ENCODE assay signal across 10 cellular contexts in genomic region chr16:29626778-29627331, GRCh38. TPM values are rescaled to one million over a fixed set of nuclear protein-coding genes. Genes with fewer than 3 reads are reported as not detected.
DNase-seq lines count a peak whose midpoint lies in the region; ATAC-seq and TF ChIP-seq lines count a peak whose summit lies in the region.
"Not testable (repeated sequence)": the region's sequence is repeated elsewhere in the genome, so short reads cannot be mapped to it uniquely, and the experiment has no call there.
"Had no signal": no experiment of that assay in that cellular context is flagged by ENCODE, and none has a peak within 500 bp of the region (broad histone marks: within the 10 kb centered on the region; RNA-seq: fewer than 3 reads in every experiment).

No MANE protein-coding gene starts in this region.

- not testable (repeated sequence) for H3K27ac ChIP-seq in lower lobe of right lung

- H3K27ac Mint-ChIP-seq in activated CD8-positive, alpha-beta T cell treated with anti-CD3 and anti-CD28 coated beads for 36 hours, result peak overlapping the region; percentile 84

- not testable (repeated sequence) for H3K9me3 ChIP-seq in lower lobe of right lung

- not testable (repeated sequence) for TF ChIP-seq CTCF in activated CD8-positive, alpha-beta T cell treated with anti-CD3 and anti-CD28 coated beads for 36 hours (IDR thresholded peaks at IDR 0.05); lower lobe of right lung (IDR thresholded peaks at IDR 0.05)

- not testable (repeated sequence) for H3K36me3 Mint-ChIP-seq in activated CD8-positive, alpha-beta T cell treated with anti-CD3 and anti-CD28 coated beads for 36 hours (ENCODE audit: low read depth)

- peaks cover 21% of the 10 kb centered on the region for H3K4me1 Mint-ChIP-seq in activated CD8-positive, alpha-beta T cell treated with anti-CD3 and anti-CD28 coated beads for 36 hours (ENCODE audit: low read depth)

- H3K9me3 Mint-ChIP-seq in activated CD8-positive, alpha-beta T cell treated with anti-CD3 and anti-CD28 coated beads for 36 hours, result not testable (repeated sequence)

- not testable (repeated sequence) for H3K27me3 ChIP-seq in lower lobe of right lung (ENCODE audit: low read depth)

- ATAC-seq in GM19023 (IDR thresholded peaks at IDR 0.05; ENCODE audit: unreplicated experiment) (peak; percentile 60), HG02840 (IDR thresholded peaks at IDR 0.05; ENCODE audit: low FRiP score, unreplicated experiment) (peak; percentile 52), lower lobe of right lung (peak; percentile 75 to 81)
- peak; percentile 95 for ATAC-seq in activated CD8-positive, alpha-beta T cell treated with anti-CD3 and anti-CD28 coated beads for 36 hours

- H3K36me3 ChIP-seq in lower lobe of right lung, result not testable (repeated sequence)

- not testable (repeated sequence) for H3K4me3 ChIP-seq in lower lobe of right lung

- peak overlapping the region; percentile 20 for H3K4me3 Mint-ChIP-seq in activated CD8-positive, alpha-beta T cell treated with anti-CD3 and anti-CD28 coated beads for 36 hours

- not testable (repeated sequence) for H3K27me3 Mint-ChIP-seq in activated CD8-positive, alpha-beta T cell treated with anti-CD3 and anti-CD28 coated beads for 36 hours

- CTCF ChIA-PET in activated CD8-positive, alpha-beta T cell treated with anti-CD3 and anti-CD28 coated beads for 36 hours (lab: Charles Lee), result not testable (repeated sequence)

- intact Hi-C loops in activated CD8-positive, alpha-beta T cell treated with anti-CD3 and anti-CD28 coated beads for 36 hours (cut with micrococcal nuclease); lower lobe of right lung (cut with DNase I): not testable (repeated sequence)

- not testable (repeated sequence) for H3K4me1 ChIP-seq in lower lobe of right lung

- POLR2A ChIA-PET in activated CD8-positive, alpha-beta T cell treated with anti-CD3 and anti-CD28 coated beads for 36 hours (lab: Charles Lee), result not testable (repeated sequence)

- DNase-seq in NAMALWA (ENCODE audit: low spot score), result peak; percentile 89
- DNase-seq in activated CD8-positive, alpha-beta T cell treated with anti-CD3 and anti-CD28 coated beads for 36 hours, result peak; percentile 94
- peak; percentile 64 for DNase-seq in activated naive CD4-positive, alpha-beta T cell treated with anti-CD3 and anti-CD28 coated beads, Interleukin-2, amount 50 U/mL, for 16 hours
- not testable (repeated sequence) for DNase-seq in lower lobe of right lung
- peak; percentile 30 to 53 for DNase-seq in stimulated activated CD4-positive, alpha-beta T cell treated with anti-CD3 and anti-CD28 coated beads, Interleukin-4, amount 100 ng/mL, for 48 hours (ENCODE audit: low read depth in 2 of 2)

RNA-seq across cellular contexts. Expression of gene SPN, which starts 36.2 kb away (rescaled TPM):
- total RNA-seq in activated CD8-positive, alpha-beta T cell treated with anti-CD3 and anti-CD28 coated beads for 36 hours, result 100 to 1,000 TPM; 110 to 119 TPM
- 109 TPM for total RNA-seq in lower lobe of right lung
- total RNA-seq: Calu3, endothelial cell of umbilical vein, lung microvascular endothelial cell had no signal

RNA-seq across cellular contexts. Expression of gene QPRT, which starts 52.1 kb away (rescaled TPM):
- 10 to 100 TPM in 1 of 2 experiments, 1 to 10 TPM in 1; 9.3 to 11.7 TPM for total RNA-seq in activated CD8-positive, alpha-beta T cell treated with anti-CD3 and anti-CD28 coated beads for 36 hours
- total RNA-seq in lower lobe of right lung, result 11.0 TPM
